Comparison of ENCODE assay signal across 1 cellular context in genomic region chr14:64673748-64674147, GRCh38.
TF ChIP-seq lines count a peak whose summit lies in the region.

No MANE protein-coding gene starts in this region.

TF ChIP-seq in GM12878, 131 proteins besides CTCF, POLR2A, EP300 and RAD21 (continued from another document and continues in another):
- TF ChIP-seq ZBTB40 (IDR thresholded peaks at IDR 0.05; ENCODE audit: borderline replicate concordance) (no peak), MLLT1 (IDR thresholded peaks at IDR 0.05) (no peak; the same call in 1 of the 2 replicates), MYC (IDR thresholded peaks at IDR 0.05; ENCODE audit: insufficient read depth, insufficient read length, insufficient replicate concordance, low read length, severe bottlenecking) (no peak), ATF3 (IDR thresholded peaks at IDR 0.05; ENCODE audit: borderline replicate concordance, extremely low read depth, low read depth, low read length) (no peak), NKRF (conservative IDR thresholded peaks at IDR 0.05) (no peak), HSF1 (IDR thresholded peaks at IDR 0.05; ENCODE audit: low read depth, low read length) (no peak), POLR2AphosphoS5 (IDR thresholded peaks at IDR 0.05; ENCODE audit: low read length) (no peak), SMAD1 (IDR thresholded peaks at IDR 0.05; ENCODE audit: low read depth, partially characterized antibody) (no peak), ATF7 (IDR thresholded peaks at IDR 0.05; ENCODE audit: low read depth) (peak; percentile 64; the same call in 1 of the 2 replicates), PRDM15 (CRISPR knock-in tag; IDR thresholded peaks at IDR 0.05) (no peak), FOS (IDR thresholded peaks at IDR 0.05; ENCODE audit: borderline replicate concordance, extremely low read depth, insufficient read length) (no peak), SMC3 (IDR thresholded peaks at IDR 0.05; ENCODE audit: borderline replicate concordance, low read length) (no peak), ZBED1 (IDR thresholded peaks at IDR 0.05; ENCODE audit: borderline replicate concordance) (no peak), SREBF1 (IDR thresholded peaks at IDR 0.05; ENCODE audit: low read length) (no peak), POU2F2 (IDR thresholded peaks at IDR 0.05; ENCODE audit: borderline replicate concordance, low read depth, low read length) (0 out of 3 replicates have a peak, but pooled peaks have one; percentile 17), E4F1 (IDR thresholded peaks at IDR 0.05; ENCODE audit: borderline replicate concordance, partially characterized antibody) (no peak), RAD51 (IDR thresholded peaks at IDR 0.05) (no peak), SREBF2 (IDR thresholded peaks at IDR 0.05; ENCODE audit: low read length) (no peak), RB1 (IDR thresholded peaks at IDR 0.05; ENCODE audit: borderline replicate concordance) (no peak), RCOR1 (conservative IDR thresholded peaks at IDR 0.05; ENCODE audit: low read depth, low read length) (no peak), CUX1 (IDR thresholded peaks at IDR 0.05; ENCODE audit: insufficient replicate concordance, low read depth, low read length) (no peak), PAX5 (IDR thresholded peaks at IDR 0.05; ENCODE audit: borderline replicate concordance, low read depth, low read length) (no peak), TBL1XR1 (IDR thresholded peaks at IDR 0.05; ENCODE audit: low read depth, low read length) (no peak), PAX8 (IDR thresholded peaks at IDR 0.05) (no peak), MAX (IDR thresholded peaks at IDR 0.05; ENCODE audit: low read depth, low read length) (no peak), TCF12 (IDR thresholded peaks at IDR 0.05; ENCODE audit: low read depth, low read length) (no peak), IRF3 (IDR thresholded peaks at IDR 0.05) (no peak), CHD2 (IDR thresholded peaks at IDR 0.05; ENCODE audit: borderline replicate concordance, low read depth, low read length) (0 out of 2 replicates have a peak, but pooled peaks have one; percentile 34), GATAD2B (conservative IDR thresholded peaks at IDR 0.05; ENCODE audit: low read depth) (no peak), LARP7 (IDR thresholded peaks at IDR 0.05) (no peak), GABPA (IDR thresholded peaks at IDR 0.05; ENCODE audit: low read depth) (no peak), EGR1 (IDR thresholded peaks at IDR 0.05; ENCODE audit: borderline replicate concordance in 1 of 2, low read depth in 2 of 2, low read length in 2 of 2) (no peak), SMAD5 (IDR thresholded peaks at IDR 0.05; ENCODE audit: low read depth) (no peak), NBN (IDR thresholded peaks at IDR 0.05) (0 out of 2 replicates have a peak, but pooled peaks have one; percentile 52)
